In the genomic region with DNA sequence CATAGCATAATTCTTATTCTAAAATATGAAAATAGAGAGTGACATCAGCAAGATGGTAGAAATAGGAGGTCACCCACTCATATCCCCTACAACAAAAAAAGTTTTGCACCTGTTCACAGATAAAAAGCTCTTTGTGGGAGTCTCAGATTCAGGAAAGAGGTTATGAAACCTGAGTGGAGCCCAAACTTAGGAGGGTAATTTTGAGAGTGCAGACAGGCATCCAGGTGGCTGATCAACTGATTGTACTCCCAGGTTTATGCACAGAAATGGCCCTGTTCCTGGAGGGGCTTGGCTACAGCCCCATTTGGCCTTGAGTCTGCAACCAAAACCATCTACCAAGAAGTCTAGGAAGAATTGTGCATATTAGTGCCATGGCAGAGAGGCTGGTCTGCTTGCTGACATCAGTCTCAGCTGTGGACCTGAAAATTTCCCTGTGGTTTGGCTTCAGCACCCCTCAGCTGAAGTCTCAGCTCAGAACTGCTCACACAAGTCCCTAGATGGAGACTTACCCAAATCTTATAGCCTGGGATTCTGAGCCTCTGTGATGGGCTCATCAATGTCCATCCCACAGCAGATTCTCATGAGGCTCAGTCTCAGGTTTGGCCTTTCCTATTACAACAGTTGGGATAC, we compare ENCODE assay signal across 1 cellular context.
TF ChIP-seq lines count a peak whose summit lies in the region.

No MANE protein-coding gene starts in this region.

TF ChIP-seq in GM12878, 131 proteins besides CTCF, POLR2A, EP300 and RAD21 (continued from another document and continues in another):
- TF ChIP-seq, protein P1, sequence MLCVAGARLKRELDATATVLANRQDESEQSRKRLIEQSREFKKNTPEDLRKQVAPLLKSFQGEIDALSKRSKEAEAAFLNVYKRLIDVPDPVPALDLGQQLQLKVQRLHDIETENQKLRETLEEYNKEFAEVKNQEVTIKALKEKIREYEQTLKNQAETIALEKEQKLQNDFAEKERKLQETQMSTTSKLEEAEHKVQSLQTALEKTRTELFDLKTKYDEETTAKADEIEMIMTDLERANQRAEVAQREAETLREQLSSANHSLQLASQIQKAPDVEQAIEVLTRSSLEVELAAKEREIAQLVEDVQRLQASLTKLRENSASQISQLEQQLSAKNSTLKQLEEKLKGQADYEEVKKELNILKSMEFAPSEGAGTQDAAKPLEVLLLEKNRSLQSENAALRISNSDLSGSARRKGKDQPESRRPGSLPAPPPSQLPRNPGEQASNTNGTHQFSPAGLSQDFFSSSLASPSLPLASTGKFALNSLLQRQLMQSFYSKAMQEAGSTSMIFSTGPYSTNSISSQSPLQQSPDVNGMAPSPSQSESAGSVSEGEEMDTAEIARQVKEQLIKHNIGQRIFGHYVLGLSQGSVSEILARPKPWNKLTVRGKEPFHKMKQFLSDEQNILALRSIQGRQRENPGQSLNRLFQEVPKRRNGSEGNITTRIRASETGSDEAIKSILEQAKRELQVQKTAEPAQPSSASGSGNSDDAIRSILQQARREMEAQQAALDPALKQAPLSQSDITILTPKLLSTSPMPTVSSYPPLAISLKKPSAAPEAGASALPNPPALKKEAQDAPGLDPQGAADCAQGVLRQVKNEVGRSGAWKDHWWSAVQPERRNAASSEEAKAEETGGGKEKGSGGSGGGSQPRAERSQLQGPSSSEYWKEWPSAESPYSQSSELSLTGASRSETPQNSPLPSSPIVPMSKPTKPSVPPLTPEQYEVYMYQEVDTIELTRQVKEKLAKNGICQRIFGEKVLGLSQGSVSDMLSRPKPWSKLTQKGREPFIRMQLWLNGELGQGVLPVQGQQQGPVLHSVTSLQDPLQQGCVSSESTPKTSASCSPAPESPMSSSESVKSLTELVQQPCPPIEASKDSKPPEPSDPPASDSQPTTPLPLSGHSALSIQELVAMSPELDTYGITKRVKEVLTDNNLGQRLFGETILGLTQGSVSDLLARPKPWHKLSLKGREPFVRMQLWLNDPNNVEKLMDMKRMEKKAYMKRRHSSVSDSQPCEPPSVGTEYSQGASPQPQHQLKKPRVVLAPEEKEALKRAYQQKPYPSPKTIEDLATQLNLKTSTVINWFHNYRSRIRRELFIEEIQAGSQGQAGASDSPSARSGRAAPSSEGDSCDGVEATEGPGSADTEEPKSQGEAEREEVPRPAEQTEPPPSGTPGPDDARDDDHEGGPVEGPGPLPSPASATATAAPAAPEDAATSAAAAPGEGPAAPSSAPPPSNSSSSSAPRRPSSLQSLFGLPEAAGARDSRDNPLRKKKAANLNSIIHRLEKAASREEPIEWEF (IDR thresholded peaks at IDR 0.05; ENCODE audit: insufficient replicate concordance, low read depth, low read length), result no peak
- TF ChIP-seq, protein P2, sequence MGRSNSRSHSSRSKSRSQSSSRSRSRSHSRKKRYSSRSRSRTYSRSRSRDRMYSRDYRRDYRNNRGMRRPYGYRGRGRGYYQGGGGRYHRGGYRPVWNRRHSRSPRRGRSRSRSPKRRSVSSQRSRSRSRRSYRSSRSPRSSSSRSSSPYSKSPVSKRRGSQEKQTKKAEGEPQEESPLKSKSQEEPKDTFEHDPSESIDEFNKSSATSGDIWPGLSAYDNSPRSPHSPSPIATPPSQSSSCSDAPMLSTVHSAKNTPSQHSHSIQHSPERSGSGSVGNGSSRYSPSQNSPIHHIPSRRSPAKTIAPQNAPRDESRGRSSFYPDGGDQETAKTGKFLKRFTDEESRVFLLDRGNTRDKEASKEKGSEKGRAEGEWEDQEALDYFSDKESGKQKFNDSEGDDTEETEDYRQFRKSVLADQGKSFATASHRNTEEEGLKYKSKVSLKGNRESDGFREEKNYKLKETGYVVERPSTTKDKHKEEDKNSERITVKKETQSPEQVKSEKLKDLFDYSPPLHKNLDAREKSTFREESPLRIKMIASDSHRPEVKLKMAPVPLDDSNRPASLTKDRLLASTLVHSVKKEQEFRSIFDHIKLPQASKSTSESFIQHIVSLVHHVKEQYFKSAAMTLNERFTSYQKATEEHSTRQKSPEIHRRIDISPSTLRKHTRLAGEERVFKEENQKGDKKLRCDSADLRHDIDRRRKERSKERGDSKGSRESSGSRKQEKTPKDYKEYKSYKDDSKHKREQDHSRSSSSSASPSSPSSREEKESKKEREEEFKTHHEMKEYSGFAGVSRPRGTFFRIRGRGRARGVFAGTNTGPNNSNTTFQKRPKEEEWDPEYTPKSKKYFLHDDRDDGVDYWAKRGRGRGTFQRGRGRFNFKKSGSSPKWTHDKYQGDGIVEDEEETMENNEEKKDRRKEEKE (IDR thresholded peaks at IDR 0.05), result no peak
- TF ChIP-seq DPF2 (IDR thresholded peaks at IDR 0.05), result 0 out of 2 replicates have a peak, but pooled peaks have one; percentile 25
- TF ChIP-seq, protein P3, sequence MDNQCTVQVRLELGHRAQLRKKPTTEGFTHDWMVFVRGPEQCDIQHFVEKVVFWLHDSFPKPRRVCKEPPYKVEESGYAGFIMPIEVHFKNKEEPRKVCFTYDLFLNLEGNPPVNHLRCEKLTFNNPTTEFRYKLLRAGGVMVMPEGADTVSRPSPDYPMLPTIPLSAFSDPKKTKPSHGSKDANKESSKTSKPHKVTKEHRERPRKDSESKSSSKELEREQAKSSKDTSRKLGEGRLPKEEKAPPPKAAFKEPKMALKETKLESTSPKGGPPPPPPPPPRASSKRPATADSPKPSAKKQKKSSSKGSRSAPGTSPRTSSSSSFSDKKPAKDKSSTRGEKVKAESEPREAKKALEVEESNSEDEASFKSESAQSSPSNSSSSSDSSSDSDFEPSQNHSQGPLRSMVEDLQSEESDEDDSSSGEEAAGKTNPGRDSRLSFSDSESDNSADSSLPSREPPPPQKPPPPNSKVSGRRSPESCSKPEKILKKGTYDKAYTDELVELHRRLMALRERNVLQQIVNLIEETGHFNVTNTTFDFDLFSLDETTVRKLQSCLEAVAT (IDR thresholded peaks at IDR 0.05), result no peak
- no peak for TF ChIP-seq STAT1 (conservative IDR thresholded peaks at IDR 0.05)
- no peak for TF ChIP-seq ZNF217 (IDR thresholded peaks at IDR 0.05)
- TF ChIP-seq POLR2AphosphoS2 (IDR thresholded peaks at IDR 0.05; ENCODE audit: low read depth, low read length), result no peak
- TF ChIP-seq FOXM1 (IDR thresholded peaks at IDR 0.05; ENCODE audit: low read depth, low read length), result peak; percentile 65; the same call in 1 of the 2 replicates
- TF ChIP-seq, protein P4, sequence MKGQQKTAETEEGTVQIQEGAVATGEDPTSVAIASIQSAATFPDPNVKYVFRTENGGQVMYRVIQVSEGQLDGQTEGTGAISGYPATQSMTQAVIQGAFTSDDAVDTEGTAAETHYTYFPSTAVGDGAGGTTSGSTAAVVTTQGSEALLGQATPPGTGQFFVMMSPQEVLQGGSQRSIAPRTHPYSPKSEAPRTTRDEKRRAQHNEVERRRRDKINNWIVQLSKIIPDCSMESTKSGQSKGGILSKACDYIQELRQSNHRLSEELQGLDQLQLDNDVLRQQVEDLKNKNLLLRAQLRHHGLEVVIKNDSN (IDR thresholded peaks at IDR 0.05; ENCODE audit: borderline replicate concordance, extremely low read length, insufficient read depth, low read depth, low read length), result no peak
- TF ChIP-seq ZSCAN29 (IDR thresholded peaks at IDR 0.05), result no peak
- no peak for TF ChIP-seq SREBF1 (IDR thresholded peaks at IDR 0.05; ENCODE audit: low read length)
- TF ChIP-seq HDAC2 (IDR thresholded peaks at IDR 0.05), result no peak
- no peak for TF ChIP-seq ZNF274 (IDR thresholded peaks at IDR 0.05; ENCODE audit: insufficient read depth, insufficient read length)
- TF ChIP-seq ZNF384 (IDR thresholded peaks at IDR 0.05; ENCODE audit: borderline replicate concordance, low read depth, low read length), result no peak
- no peak for TF ChIP-seq TCF7 (IDR thresholded peaks at IDR 0.05; ENCODE audit: borderline replicate concordance)
- TF ChIP-seq TCF3 (IDR thresholded peaks at IDR 0.05; ENCODE audit: borderline replicate concordance, insufficient read depth, low read depth, low read length), result 0 out of 2 replicates have a peak, but pooled peaks have one; percentile 36
- TF ChIP-seq, protein P5, sequence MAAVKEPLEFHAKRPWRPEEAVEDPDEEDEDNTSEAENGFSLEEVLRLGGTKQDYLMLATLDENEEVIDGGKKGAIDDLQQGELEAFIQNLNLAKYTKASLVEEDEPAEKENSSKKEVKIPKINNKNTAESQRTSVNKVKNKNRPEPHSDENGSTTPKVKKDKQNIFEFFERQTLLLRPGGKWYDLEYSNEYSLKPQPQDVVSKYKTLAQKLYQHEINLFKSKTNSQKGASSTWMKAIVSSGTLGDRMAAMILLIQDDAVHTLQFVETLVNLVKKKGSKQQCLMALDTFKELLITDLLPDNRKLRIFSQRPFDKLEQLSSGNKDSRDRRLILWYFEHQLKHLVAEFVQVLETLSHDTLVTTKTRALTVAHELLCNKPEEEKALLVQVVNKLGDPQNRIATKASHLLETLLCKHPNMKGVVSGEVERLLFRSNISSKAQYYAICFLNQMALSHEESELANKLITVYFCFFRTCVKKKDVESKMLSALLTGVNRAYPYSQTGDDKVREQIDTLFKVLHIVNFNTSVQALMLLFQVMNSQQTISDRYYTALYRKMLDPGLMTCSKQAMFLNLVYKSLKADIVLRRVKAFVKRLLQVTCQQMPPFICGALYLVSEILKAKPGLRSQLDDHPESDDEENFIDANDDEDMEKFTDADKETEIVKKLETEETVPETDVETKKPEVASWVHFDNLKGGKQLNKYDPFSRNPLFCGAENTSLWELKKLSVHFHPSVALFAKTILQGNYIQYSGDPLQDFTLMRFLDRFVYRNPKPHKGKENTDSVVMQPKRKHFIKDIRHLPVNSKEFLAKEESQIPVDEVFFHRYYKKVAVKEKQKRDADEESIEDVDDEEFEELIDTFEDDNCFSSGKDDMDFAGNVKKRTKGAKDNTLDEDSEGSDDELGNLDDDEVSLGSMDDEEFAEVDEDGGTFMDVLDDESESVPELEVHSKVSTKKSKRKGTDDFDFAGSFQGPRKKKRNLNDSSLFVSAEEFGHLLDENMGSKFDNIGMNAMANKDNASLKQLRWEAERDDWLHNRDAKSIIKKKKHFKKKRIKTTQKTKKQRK (IDR thresholded peaks at IDR 0.05; ENCODE audit: low read depth, low read length), result no peak
- TF ChIP-seq, protein P6, sequence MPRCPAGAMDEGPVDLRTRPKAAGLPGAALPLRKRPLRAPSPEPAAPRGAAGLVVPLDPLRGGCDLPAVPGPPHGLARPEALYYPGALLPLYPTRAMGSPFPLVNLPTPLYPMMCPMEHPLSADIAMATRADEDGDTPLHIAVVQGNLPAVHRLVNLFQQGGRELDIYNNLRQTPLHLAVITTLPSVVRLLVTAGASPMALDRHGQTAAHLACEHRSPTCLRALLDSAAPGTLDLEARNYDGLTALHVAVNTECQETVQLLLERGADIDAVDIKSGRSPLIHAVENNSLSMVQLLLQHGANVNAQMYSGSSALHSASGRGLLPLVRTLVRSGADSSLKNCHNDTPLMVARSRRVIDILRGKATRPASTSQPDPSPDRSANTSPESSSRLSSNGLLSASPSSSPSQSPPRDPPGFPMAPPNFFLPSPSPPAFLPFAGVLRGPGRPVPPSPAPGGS (IDR thresholded peaks at IDR 0.05; ENCODE audit: borderline replicate concordance, insufficient read depth, low read depth, low read length, poor library complexity, severe bottlenecking), result no peak
- no peak for TF ChIP-seq SP1 (IDR thresholded peaks at IDR 0.05; ENCODE audit: low read depth, low read length)
- TF ChIP-seq CREM (IDR thresholded peaks at IDR 0.05; ENCODE audit: low read depth), result 0 out of 2 replicates have a peak, but pooled peaks have one; percentile 25
- TF ChIP-seq NR2C1 (IDR thresholded peaks at IDR 0.05), result no peak
- TF ChIP-seq SIX5 (IDR thresholded peaks at IDR 0.05; ENCODE audit: low read depth, low read length, severe bottlenecking), result no peak
- TF ChIP-seq KAT2A (conservative IDR thresholded peaks at IDR 0.05; ENCODE audit: control insufficient read depth, low read depth, low read length), result no peak
- TF ChIP-seq ETV6 (conservative IDR thresholded peaks at IDR 0.05 in 1 of 2, IDR thresholded peaks at IDR 0.05 in 1 of 2; ENCODE audit: borderline replicate concordance in 1 of 2, low read depth in 1 of 2), result no peak
- no peak for TF ChIP-seq MXI1 (IDR thresholded peaks at IDR 0.05; ENCODE audit: low read depth, low read length)
- no peak for TF ChIP-seq ZNF24 (IDR thresholded peaks at IDR 0.05)
- no peak for TF ChIP-seq EZH2 (IDR thresholded peaks at IDR 0.05; ENCODE audit: borderline replicate concordance, control insufficient read depth, low read depth, low read length)
- no peak for TF ChIP-seq CBX3 (IDR thresholded peaks at IDR 0.05; ENCODE audit: borderline replicate concordance, low read depth)
- TF ChIP-seq PAX5 (IDR thresholded peaks at IDR 0.05; ENCODE audit: borderline replicate concordance, low read depth, low read length), result no peak
- peak; percentile 73 for TF ChIP-seq EED (IDR thresholded peaks at IDR 0.05; ENCODE audit: low read depth)
- no peak for TF ChIP-seq CHD2 (IDR thresholded peaks at IDR 0.05; ENCODE audit: borderline replicate concordance, low read depth, low read length)
- TF ChIP-seq NBN (IDR thresholded peaks at IDR 0.05), result no peak
- TF ChIP-seq PAX8 (IDR thresholded peaks at IDR 0.05), result no peak
- TF ChIP-seq RELA (IDR thresholded peaks at IDR 0.05; ENCODE audit: borderline replicate concordance, partially characterized antibody), result no peak
- no peak for TF ChIP-seq PML (IDR thresholded peaks at IDR 0.05; ENCODE audit: low read length)
- TF ChIP-seq ZNF207 (IDR thresholded peaks at IDR 0.05; ENCODE audit: borderline replicate concordance), result no peak
- TF ChIP-seq, protein P7, sequence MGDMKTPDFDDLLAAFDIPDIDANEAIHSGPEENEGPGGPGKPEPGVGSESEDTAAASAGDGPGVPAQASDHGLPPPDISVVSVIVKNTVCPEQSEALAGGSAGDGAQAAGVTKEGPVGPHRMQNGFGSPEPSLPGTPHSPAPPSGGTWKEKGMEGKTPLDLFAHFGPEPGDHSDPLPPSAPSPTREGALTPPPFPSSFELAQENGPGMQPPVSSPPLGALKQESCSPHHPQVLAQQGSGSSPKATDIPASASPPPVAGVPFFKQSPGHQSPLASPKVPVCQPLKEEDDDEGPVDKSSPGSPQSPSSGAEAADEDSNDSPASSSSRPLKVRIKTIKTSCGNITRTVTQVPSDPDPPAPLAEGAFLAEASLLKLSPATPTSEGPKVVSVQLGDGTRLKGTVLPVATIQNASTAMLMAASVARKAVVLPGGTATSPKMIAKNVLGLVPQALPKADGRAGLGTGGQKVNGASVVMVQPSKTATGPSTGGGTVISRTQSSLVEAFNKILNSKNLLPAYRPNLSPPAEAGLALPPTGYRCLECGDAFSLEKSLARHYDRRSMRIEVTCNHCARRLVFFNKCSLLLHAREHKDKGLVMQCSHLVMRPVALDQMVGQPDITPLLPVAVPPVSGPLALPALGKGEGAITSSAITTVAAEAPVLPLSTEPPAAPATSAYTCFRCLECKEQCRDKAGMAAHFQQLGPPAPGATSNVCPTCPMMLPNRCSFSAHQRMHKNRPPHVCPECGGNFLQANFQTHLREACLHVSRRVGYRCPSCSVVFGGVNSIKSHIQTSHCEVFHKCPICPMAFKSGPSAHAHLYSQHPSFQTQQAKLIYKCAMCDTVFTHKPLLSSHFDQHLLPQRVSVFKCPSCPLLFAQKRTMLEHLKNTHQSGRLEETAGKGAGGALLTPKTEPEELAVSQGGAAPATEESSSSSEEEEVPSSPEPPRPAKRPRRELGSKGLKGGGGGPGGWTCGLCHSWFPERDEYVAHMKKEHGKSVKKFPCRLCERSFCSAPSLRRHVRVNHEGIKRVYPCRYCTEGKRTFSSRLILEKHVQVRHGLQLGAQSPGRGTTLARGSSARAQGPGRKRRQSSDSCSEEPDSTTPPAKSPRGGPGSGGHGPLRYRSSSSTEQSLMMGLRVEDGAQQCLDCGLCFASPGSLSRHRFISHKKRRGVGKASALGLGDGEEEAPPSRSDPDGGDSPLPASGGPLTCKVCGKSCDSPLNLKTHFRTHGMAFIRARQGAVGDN (IDR thresholded peaks at IDR 0.05), result no peak
